20 cellular contexts compared by ENCODE assay signal in genomic region chrX:24203072-24203808, GRCh38. TPM values are rescaled to one million over a fixed set of nuclear protein-coding genes. Genes with fewer than 3 reads are reported as not detected.
DNase-seq lines count a peak whose midpoint lies in the region; ATAC-seq, FAIRE-seq and TF ChIP-seq lines count a peak whose summit lies in the region.
"Had no signal": no experiment of that assay in that cellular context is flagged by ENCODE, and none has a peak within 500 bp of the region (broad histone marks: within the 10 kb centered on the region; RNA-seq: fewer than 3 reads in every experiment).

No MANE protein-coding gene starts in this region.

- peak overlapping the region; percentile 16 for H3K27ac Mint-ChIP-seq in T-helper 1 cell treated with Interleukin-12 subunit alpha and Interleukin-12 subunit beta and Interleukin-4 antibody, amounts not matched to agents 30 μg/mL and 1 μg/mL, for 36 hours
- H3K27ac Mint-ChIP-seq in activated CD4-positive, alpha-beta memory T cell treated with anti-CD3 and anti-CD28 coated beads, Interleukin-2, amount 10 ng/mL, durations not matched to agents 7 days and 5 days = peak overlapping the region; percentile 19

- peaks cover 16% of the 10 kb centered on the region for H3K36me3 Mint-ChIP-seq in T-helper 1 cell treated with Interleukin-12 subunit alpha and Interleukin-12 subunit beta and Interleukin-4 antibody, amounts not matched to agents 30 μg/mL and 1 μg/mL, for 36 hours (ENCODE audit: low read depth)
- H3K36me3 Mint-ChIP-seq in activated CD4-positive, alpha-beta memory T cell treated with anti-CD3 and anti-CD28 coated beads, Interleukin-2, amount 10 ng/mL, durations not matched to agents 7 days and 5 days (ENCODE audit: low read depth) = peaks cover 32% of the 10 kb centered on the region

- peaks cover 54% of the 10 kb centered on the region for H4K20me1 ChIP-seq in HepG2 (ENCODE audit: insufficient read depth, low read length)

- H3K4me3 ChIP-seq in ACC112 (ENCODE audit: low read depth, low read length) (0 out of 2 replicates have a peak overlapping the region, but pooled peaks have one; percentile 40), HepG2 (replicated peaks in 1 of 3; ENCODE audit: insufficient read depth in 1 of 3, low read depth in 2 of 3, low read length in 3 of 3) (no peak overlapping the region)
- H3K4me3 ChIP-seq: BLaER1 treated with 17β-estradiol and CSF1 and Interleukin-3, amounts not matched to agents 10 nM and 100 nM; breast epithelium; stomach had no signal

- no TSS peak for BruUV-seq in HepG2 (replicated peaks; lab: Mats Ljungman, UMichigan)

- no peaks in the 10 kb centered on the region for H3K27me3 Mint-ChIP-seq in T-helper 1 cell treated with Interleukin-12 subunit alpha and Interleukin-12 subunit beta and Interleukin-4 antibody, amounts not matched to agents 30 μg/mL and 1 μg/mL, for 36 hours (ENCODE audit: low read depth)
- H3K27me3 Mint-ChIP-seq in activated CD4-positive, alpha-beta memory T cell treated with anti-CD3 and anti-CD28 coated beads, Interleukin-2, amount 10 ng/mL, durations not matched to agents 7 days and 5 days = no peaks in the 10 kb centered on the region

- H3K36me3 ChIP-seq in ACC112 (ENCODE audit: insufficient read depth, low read length) (peaks cover 18% of the 10 kb centered on the region), HepG2 (replicated peaks in 1 of 2; ENCODE audit: control insufficient read depth in 1 of 2, insufficient read depth in 2 of 2, low read length in 2 of 2) (peaks cover 0 to 23% of the 10 kb centered on the region in 2 experiments; a peak in 3 of 5 replicates)
- H3K36me3 ChIP-seq: breast epithelium had no signal

- no peak for TF ChIP-seq CTCF in HepG2 (CRISPR knock-in tag; IDR thresholded peaks at IDR 0.05)

- peaks cover 25% of the 10 kb centered on the region for H3K4me1 Mint-ChIP-seq in T-helper 1 cell treated with Interleukin-12 subunit alpha and Interleukin-12 subunit beta and Interleukin-4 antibody, amounts not matched to agents 30 μg/mL and 1 μg/mL, for 36 hours (ENCODE audit: low read depth)
- H3K4me1 Mint-ChIP-seq in activated CD4-positive, alpha-beta memory T cell treated with anti-CD3 and anti-CD28 coated beads, Interleukin-2, amount 10 ng/mL, durations not matched to agents 7 days and 5 days = peaks cover 41% of the 10 kb centered on the region

- H3K9me3 ChIP-seq in HepG2 (ENCODE audit: low read length) = no peaks in the 10 kb centered on the region
- H3K9me3 ChIP-seq: BLaER1 treated with 17β-estradiol and CSF1 and Interleukin-3, amounts not matched to agents 10 nM and 100 nM; breast epithelium; stomach had no signal

- intact Hi-C loops in HepG2 (cut with micrococcal nuclease; ENCODE audit: unreplicated experiment) = no loop called here

- H3K9ac ChIP-seq in HepG2 (ENCODE audit: insufficient read depth, low read depth, low read length) = no peak overlapping the region
- H3K9ac ChIP-seq: BLaER1 treated with 17β-estradiol and CSF1 and Interleukin-3, amounts not matched to agents 10 nM and 100 nM had no signal

- no peak for TF ChIP-seq EP300 in HepG2 (IDR thresholded peaks at IDR 0.05; ENCODE audit: low read depth in 2 of 2, low read length in 2 of 2)
- TF ChIP-seq EP300 in HepG2 (CRISPR knock-in tag; IDR thresholded peaks at IDR 0.05; ENCODE audit: borderline replicate concordance) = no peak

- no peak overlapping the region for H3K4me3 Mint-ChIP-seq in T-helper 1 cell treated with Interleukin-12 subunit alpha and Interleukin-12 subunit beta and Interleukin-4 antibody, amounts not matched to agents 30 μg/mL and 1 μg/mL, for 36 hours
- no peak overlapping the region for H3K4me3 Mint-ChIP-seq in activated CD4-positive, alpha-beta memory T cell treated with anti-CD3 and anti-CD28 coated beads, Interleukin-2, amount 10 ng/mL, durations not matched to agents 7 days and 5 days

- H3K27ac ChIP-seq in ACC112 (ENCODE audit: low read depth, low read length) (peak overlapping the region; percentile 77; the same call in 1 of the 2 replicates), HepG2 (ENCODE audit: extremely low read length, insufficient read depth, low read length) (no peak overlapping the region)
- H3K27ac ChIP-seq: 22Rv1; BLaER1 treated with 17β-estradiol and CSF1 and Interleukin-3, amounts not matched to agents 10 nM and 100 nM; breast epithelium; stomach had no signal

- H3K4me1 ChIP-seq in ACC112 (ENCODE audit: control insufficient read depth, insufficient read depth, low read length, unreplicated experiment) = peaks cover 47% of the 10 kb centered on the region
- H3K4me1 ChIP-seq in HepG2 (ENCODE audit: insufficient read depth, low read length) = peaks cover 57% of the 10 kb centered on the region
- H3K4me1 ChIP-seq: breast epithelium had no signal

- no peak for TF ChIP-seq POLR2A in HepG2 (IDR thresholded peaks at IDR 0.05; ENCODE audit: insufficient read depth in 1 of 2, low read depth in 2 of 2, low read length in 2 of 2)

- FAIRE-seq in HepG2 (lab: Jason Lieb, UNC) = no peak
- FAIRE-seq: GM19239, kidney had no signal

- POLR2A ChIA-PET in activated CD4-positive, alpha-beta memory T cell treated with anti-CD3 and anti-CD28 coated beads, Interleukin-2, amount 10 ng/mL, durations not matched to agents 7 days and 5 days (lab: Charles Lee) = no interaction called here
- POLR2A ChIA-PET in HepG2 (lab: Yijun Ruan, JAX) = interaction anchor here (2.7 kb wide), 1 partner anchor 13 kb away, joined by 9 read pairs; no protein-coding TSS in a partner anchor

- H2AFZ ChIP-seq in ACC112 (ENCODE audit: low read length, unreplicated experiment) (no peak overlapping the region), HepG2 (ENCODE audit: low read length) (no peak overlapping the region)

- H3K27me3 ChIP-seq in ACC112 (ENCODE audit: insufficient read depth, low read length) (no peaks in the 10 kb centered on the region), HepG2 (ENCODE audit: control insufficient read depth in 1 of 2, insufficient read depth in 2 of 2, low read length in 2 of 2) (no peaks in the 10 kb centered on the region)
- H3K27me3 ChIP-seq: BLaER1 treated with 17β-estradiol and CSF1 and Interleukin-3, amounts not matched to agents 10 nM and 100 nM; breast epithelium; stomach had no signal

- peaks cover 83% of the 10 kb centered on the region for H3K79me2 ChIP-seq in ACC112 (ENCODE audit: control insufficient read depth, insufficient read depth, low read length, unreplicated experiment)
- peaks cover 75% of the 10 kb centered on the region for H3K79me2 ChIP-seq in HepG2 (ENCODE audit: insufficient read depth, low read length)

- CTCF ChIA-PET in activated CD4-positive, alpha-beta memory T cell treated with anti-CD3 and anti-CD28 coated beads, Interleukin-2, amount 10 ng/mL, durations not matched to agents 7 days and 5 days (lab: Charles Lee) = no interaction called here
- CTCF ChIA-PET in HepG2 (lab: Yijun Ruan, JAX; ENCODE audit: low intra/inter-chr PET ratio, low total read pairs) = no interaction called here

- TF ChIP-seq RAD21 in HepG2 (CRISPR knock-in tag; IDR thresholded peaks at IDR 0.05) = no peak

- DNase-seq in T-helper 1 cell (no peak), HepG2 (ENCODE audit: low spot score) (no peak), DMS153 treated with DMSO at 0.1 percent for 48 hours (lab: John Stamatoyannopoulos, UW; ENCODE audit: unreplicated experiment) (no peak)
- no peak for DNase-seq in activated CD4-positive, alpha-beta memory T cell treated with anti-CD3 and anti-CD28 coated beads, Interleukin-2, amount 10 ng/mL, durations not matched to agents 7 days and 5 days
- DNase-seq: activated CD4-positive, alpha-beta T cell treated with anti-CD3 and anti-CD28 coated beads for 4 hours; activated gamma-delta T cell; effector CD4-positive, alpha-beta T cell; kidney; mesenchymal stem cell; NCI-H1930; SHP77 treated with DMSO at 0.1 percent for 48 hours; stomach had no signal

- ATAC-seq in HepG2 (peak; percentile 31; the same call in 2 of the 3 replicates), HG03565 (IDR thresholded peaks at IDR 0.05; ENCODE audit: unreplicated experiment) (no peak), HG02981 (IDR thresholded peaks at IDR 0.05; ENCODE audit: unreplicated experiment) (no peak)

- WGBS in HepG2 (ENCODE audit: low lambda C conversion rate) = 88% methylated on average over 11 of the region's 13 CpGs

- in situ Hi-C loops in HepG2 (cut with HindIII; ENCODE audit: extremely low pct_ligation_motif_present, low pct_unique_long_range_greater_than_20kb) = no loop called here

- H3K9me3 Mint-ChIP-seq in T-helper 1 cell treated with Interleukin-12 subunit alpha and Interleukin-12 subunit beta and Interleukin-4 antibody, amounts not matched to agents 30 μg/mL and 1 μg/mL, for 36 hours = no peaks in the 10 kb centered on the region
- H3K9me3 Mint-ChIP-seq in activated CD4-positive, alpha-beta memory T cell treated with anti-CD3 and anti-CD28 coated beads, Interleukin-2, amount 10 ng/mL, durations not matched to agents 7 days and 5 days = no peaks in the 10 kb centered on the region

- peak overlapping the region; percentile 3; the same call in 1 of the 2 replicates for H3K4me2 ChIP-seq in HepG2 (ENCODE audit: low read depth, low read length)
- H3K4me2 ChIP-seq: BLaER1 treated with 17β-estradiol and CSF1 and Interleukin-3, amounts not matched to agents 10 nM and 100 nM had no signal

RNA-seq across cellular contexts. Expression of gene ZFX, which starts 53.7 kb away (rescaled TPM):
- 10 to 100 TPM; 40.8 to 43.3 TPM for total RNA-seq in activated CD4-positive, alpha-beta memory T cell treated with anti-CD3 and anti-CD28 coated beads, Interleukin-2, amount 10 ng/mL, durations not matched to agents 7 days and 5 days
- total RNA-seq in HepG2 (2016; rRNA removed; fragmentation: Illumina TruSeq; extraction: Trizol) = 37.3 and 66.3 TPM in 2 replicates
- 17.0 and 20.4 TPM in 2 replicates for total RNA-seq in HepG2 (2016; cell fraction: cytosol; rRNA removed; fragmentation: Illumina TruSeq; extraction: Trizol; ENCODE audit: low read depth)
- 37.7 and 62.0 TPM in 2 replicates for total RNA-seq in HepG2 (2016; cell fraction: insoluble cytoplasmic fraction; rRNA removed; fragmentation: Illumina TruSeq; extraction: Trizol)
- 18.7 and 22.7 TPM in 2 replicates for total RNA-seq in HepG2 (2016; cell fraction: membrane; rRNA removed; fragmentation: Illumina TruSeq; extraction: Trizol)
- 33.1 and 36.3 TPM in 2 replicates for total RNA-seq in HepG2 (2016; cell fraction: nucleus; rRNA removed; fragmentation: Illumina TruSeq; extraction: Trizol)
- polyA plus RNA-seq in HepG2 (2011; rRNA removed) = 13.8 and 14.9 TPM in 2 replicates
- 5.6 and 10.7 TPM in 2 replicates for polyA plus RNA-seq in HepG2 (2011; cell fraction: cytosol; rRNA removed)
- 12.3 and 17.6 TPM in 2 replicates for polyA plus RNA-seq in HepG2 (2011; cell fraction: nucleus; rRNA removed)
- 15.4 and 18.0 TPM in 2 replicates for polyA plus RNA-seq in HepG2 (2012)
- 0.86 and 0.89 TPM in 2 replicates for polyA plus RNA-seq in HepG2 (2016; cell fraction: cytosol; fragmentation: Illumina TruSeq; extraction: Trizol; ENCODE audit: low read depth)
- polyA plus RNA-seq in HepG2 (2016; cell fraction: insoluble cytoplasmic fraction; fragmentation: Illumina TruSeq; extraction: Trizol; ENCODE audit: low read depth) = 16.6 and 19.7 TPM in 2 replicates
- polyA plus RNA-seq in HepG2 (2016; cell fraction: membrane; fragmentation: Illumina TruSeq; extraction: Trizol; ENCODE audit: low read depth) = 2.3 TPM in 2 replicates
- 33.0 and 36.3 TPM in 2 replicates for polyA plus RNA-seq in HepG2 (2016; cell fraction: nucleus; fragmentation: Illumina TruSeq; extraction: Trizol; ENCODE audit: insufficient read depth, low read depth)
- polyA minus RNA-seq in HepG2 (2011; rRNA and poly(A)+ RNA removed; ENCODE audit: low replicate concordance) = 21.0 and 79.5 TPM in 2 replicates
- 26.8 and 40.5 TPM in 2 replicates for polyA minus RNA-seq in HepG2 (2011; cell fraction: cytosol; rRNA and poly(A)+ RNA removed)
- polyA minus RNA-seq in HepG2 (2011; cell fraction: nucleus; rRNA and poly(A)+ RNA removed) = 57.7 and 69.4 TPM in 2 replicates
